In genomic region chr16:82169861-82170845, GRCh38 we compare ENCODE assay signal across 8 cellular contexts. TPM values are rescaled to one million over a fixed set of nuclear protein-coding genes. Genes with fewer than 3 reads are reported as not detected.
DNase-seq lines count a peak whose midpoint lies in the region; ATAC-seq, FAIRE-seq and TF ChIP-seq lines count a peak whose summit lies in the region.

Gene MPHOSPH6 (minus strand): TSS chr16:82170224. CDS start chr16:82170175, 49 bp downstream.

- H3K27ac ChIP-seq in HUES64 (ENCODE audit: low read depth, low read length) = peak within 1 kb of the TSS; percentile 83

- H3K9me3 ChIP-seq in HUES64 (ENCODE audit: insufficient read depth, low read depth, low read length) (no peaks in the 10 kb centered on the region), mucosa of stomach (ENCODE audit: control insufficient read depth, low read length) (no peaks in the 10 kb centered on the region)

- peak; percentile 92 for ATAC-seq in GM21447 (IDR thresholded peaks at IDR 0.05; ENCODE audit: unreplicated experiment)

- peaks cover 4% of the 10 kb centered on the region; the same call in 1 of the 2 replicates for H3K4me1 ChIP-seq in HUES64 (ENCODE audit: insufficient read depth, low read length)
- H3K4me1 ChIP-seq in mucosa of stomach (ENCODE audit: control insufficient read depth, insufficient read depth, low read length) = peaks cover 10% of the 10 kb centered on the region

- H3K9ac ChIP-seq in HUES64 (ENCODE audit: low read depth, low read length) (peak within 1 kb of the TSS; percentile 88), mucosa of stomach (ENCODE audit: low read length) (peak within 1 kb of the TSS; percentile 81)

- H3K4me3 ChIP-seq in HUES64 (ENCODE audit: low read length) = peak within 1 kb of the TSS; percentile 99
- H3K4me3 ChIP-seq in mucosa of stomach (ENCODE audit: low read length) = peak within 1 kb of the TSS; percentile 75

- FAIRE-seq in D721Med (lab: Jason Lieb, UNC) = no peak

- peak; percentile 72 for TF ChIP-seq POLR2A in erythroblast (IDR thresholded peaks at IDR 0.05; ENCODE audit: low read length)

- peaks cover 30% of the 10 kb centered on the region for H3K27me3 ChIP-seq in HUES64 (ENCODE audit: insufficient read depth, low read length)
- H3K27me3 ChIP-seq in mucosa of stomach (ENCODE audit: control insufficient read depth, insufficient read depth, low read length) = peaks cover 22% of the 10 kb centered on the region

- H3K36me3 ChIP-seq in HUES64 (ENCODE audit: insufficient read depth, low read length) = peaks cover 30% of the 10 kb centered on the region
- no peaks in the 10 kb centered on the region for H3K36me3 ChIP-seq in mucosa of stomach (ENCODE audit: control insufficient read depth, insufficient read depth, low read length)

- no peak for TF ChIP-seq CTCF in D721Med (IDR thresholded peaks at IDR 0.05; ENCODE audit: insufficient read depth, missing control alignments)

- WGBS in HUES64 = under 1% methylated on average over 89 of the region's 89 CpGs

- DNase-seq in D721Med (ENCODE audit: insufficient read length, low spot score) (peak; percentile 28), OCI-M1 (lab: John Stamatoyannopoulos, UW) (peak; percentile 94), erythroblast (lab: John Stamatoyannopoulos, UW) (peak; percentile 94 to 96)
- peak; percentile 92 for DNase-seq in activated T-cell treated with anti-CD3 and anti-CD28 coated beads, Interleukin-2, amount 50 U/mL, for 1 hour
- peak; percentile 91 for DNase-seq in stimulated activated CD8-positive, alpha-beta memory T cell treated with anti-CD3 and anti-CD28 coated beads, Interleukin-4, amount 100 ng/mL, for 48 hours

RNA-seq across cellular contexts. Expression of gene MPHOSPH6, which starts in this region (rescaled TPM):
- 47.6 TPM for polyA plus RNA-seq in HUES64 (2013, experiment 1 of 2)
- polyA plus RNA-seq in HUES64 (2013, experiment 2 of 2) = 56.9 TPM

Comparison
In these comparisons a context has a peak if more than half of its experiments do, and no peak if none do; other contexts are left out.
1. Peak in every context shown above with its lines: DNase-seq, ATAC-seq, H3K4me3 ChIP-seq and H3K27ac ChIP-seq.
2. DNase-seq: peak in every context shown above with its lines; median percentile 95 in erythroblast; 94 in OCI-M1; 92 in activated T-cell treated with anti-CD3 and anti-CD28 coated beads, Interleukin-2, amount 50 U/mL, for 1 hour; 91 in stimulated activated CD8-positive, alpha-beta memory T cell treated with anti-CD3 and anti-CD28 coated beads, Interleukin-4, amount 100 ng/mL, for 48 hours; 28 in D721Med.